In the genomic region with DNA sequence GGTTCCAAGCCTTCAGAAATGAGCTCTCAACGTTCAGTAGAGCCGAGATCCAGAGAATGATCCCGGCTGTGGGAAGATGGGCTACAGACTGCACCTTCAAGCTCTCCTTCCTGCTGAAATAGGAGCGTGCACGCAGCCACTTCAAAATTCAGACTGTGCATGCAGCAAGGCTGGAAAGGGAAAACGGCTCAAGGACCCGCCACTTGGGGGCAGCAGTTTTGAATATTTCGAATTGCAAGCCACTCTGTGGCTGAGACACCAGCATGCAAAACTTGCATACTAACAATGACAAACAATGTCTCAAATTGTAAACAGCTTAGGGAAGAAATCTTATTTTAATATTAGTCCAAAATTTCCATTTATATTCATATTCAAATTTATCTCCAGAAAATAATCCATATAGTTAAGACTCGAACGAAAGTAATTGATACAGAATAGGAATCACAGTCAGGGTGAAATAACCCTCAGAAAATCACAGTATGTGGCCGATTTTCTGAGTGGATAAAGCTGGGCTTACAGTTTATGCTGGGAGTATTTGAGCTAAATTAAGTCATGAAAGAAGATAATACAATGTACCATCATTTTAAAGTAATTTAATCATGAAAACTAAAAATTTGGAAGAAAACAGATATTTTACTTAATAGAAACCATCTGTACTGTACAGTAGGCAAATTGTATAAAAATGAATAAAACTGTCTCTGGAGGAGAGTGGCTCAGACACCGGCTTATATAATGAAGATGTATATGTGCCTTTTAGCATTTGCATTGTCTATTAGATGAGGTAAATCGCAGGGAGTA, we compare ENCODE assay signal across 9 cellular contexts.
DNase-seq lines count a peak whose midpoint lies in the region; ATAC-seq and TF ChIP-seq lines count a peak whose summit lies in the region.
"Had no signal": no experiment of that assay in that cellular context is flagged by ENCODE, and none has a peak within 500 bp of the region (broad histone marks: within the 10 kb centered on the region; RNA-seq: fewer than 3 reads in every experiment).

No MANE protein-coding gene starts in this region.

- no peaks in the 10 kb centered on the region for H3K36me3 ChIP-seq in tibial artery

- ATAC-seq in GM19452 (IDR thresholded peaks at IDR 0.05; ENCODE audit: unreplicated experiment) = peak; percentile 70

- POLR2A ChIA-PET in activated CD4-positive, alpha-beta memory T cell treated with anti-CD3 and anti-CD28 coated beads, Interleukin-2, amount 10 ng/mL, durations not matched to agents 7 days and 5 days (lab: Charles Lee) = no interaction called here

- DNase-seq in COLO668 (lab: John Stamatoyannopoulos, UW; ENCODE audit: unreplicated experiment) (peak; percentile 37), NCI-H2171 (lab: John Stamatoyannopoulos, UW) (peak; percentile 30), epithelial cell of esophagus (ENCODE audit: low read depth) (peak; percentile 53), tibial artery (peak in 1 of 2 donors; percentile 41)
- DNase-seq in activated CD4-positive, alpha-beta memory T cell treated with anti-CD3 and anti-CD28 coated beads, Interleukin-2, amount 10 ng/mL, durations not matched to agents 7 days and 5 days = peak; percentile 58
- DNase-seq in effector CD8-positive, alpha-beta T cell (lab: John Stamatoyannopoulos, UW) = no peak

- peaks cover 0 to 53% of the 10 kb centered on the region in 2 donors for H3K27me3 ChIP-seq in tibial artery

- peaks cover 0 to 4% (median 0%) of the 10 kb centered on the region in 3 donors for H3K9me3 ChIP-seq in tibial artery

- H3K36me3 Mint-ChIP-seq in activated CD4-positive, alpha-beta memory T cell treated with anti-CD3 and anti-CD28 coated beads, Interleukin-2, amount 10 ng/mL, durations not matched to agents 7 days and 5 days (ENCODE audit: low read depth) = no peaks in the 10 kb centered on the region
- no peaks in the 10 kb centered on the region for H3K36me3 Mint-ChIP-seq in nephron (ENCODE audit: low read depth)

- no peaks in the 10 kb centered on the region for H3K9me3 Mint-ChIP-seq in activated CD4-positive, alpha-beta memory T cell treated with anti-CD3 and anti-CD28 coated beads, Interleukin-2, amount 10 ng/mL, durations not matched to agents 7 days and 5 days
- H3K9me3 Mint-ChIP-seq in nephron = peaks cover 3% of the 10 kb centered on the region
- H3K9me3 Mint-ChIP-seq: T-helper 1 cell treated with Interleukin-12 subunit alpha and Interleukin-12 subunit beta and Interleukin-4 antibody, amounts not matched to agents 30 μg/mL and 1 μg/mL, for 36 hours had no signal

- H3K27me3 Mint-ChIP-seq in activated CD4-positive, alpha-beta memory T cell treated with anti-CD3 and anti-CD28 coated beads, Interleukin-2, amount 10 ng/mL, durations not matched to agents 7 days and 5 days = peaks cover 31% of the 10 kb centered on the region
- H3K27me3 Mint-ChIP-seq in nephron (ENCODE audit: low read depth) = peaks cover 48% of the 10 kb centered on the region

- H3K4me1 ChIP-seq in tibial artery = no peaks in the 10 kb centered on the region

- CTCF ChIA-PET in activated CD4-positive, alpha-beta memory T cell treated with anti-CD3 and anti-CD28 coated beads, Interleukin-2, amount 10 ng/mL, durations not matched to agents 7 days and 5 days (lab: Charles Lee) = interaction anchor here (1.1 to 2.4 kb wide), 5 partner anchors 10 to 154 kb away, joined by 3 to 7 read pairs (median 3); no protein-coding TSS in a partner anchor

- no peaks in the 10 kb centered on the region for H3K4me1 Mint-ChIP-seq in activated CD4-positive, alpha-beta memory T cell treated with anti-CD3 and anti-CD28 coated beads, Interleukin-2, amount 10 ng/mL, durations not matched to agents 7 days and 5 days
- H3K4me1 Mint-ChIP-seq in nephron = peaks cover 27% of the 10 kb centered on the region

- H3K4me3 ChIP-seq in epithelial cell of esophagus (ENCODE audit: low read length) = no peak overlapping the region
- H3K4me3 ChIP-seq in tibial artery = no peak overlapping the region

- intact Hi-C loops in tibial artery (cut with DNase I; ENCODE audit: low total_unique reads) = loop anchor here (5.0 kb wide), 1 partner anchor 1412 kb away; no protein-coding TSS in a partner anchor

- TF ChIP-seq CTCF in epithelial cell of esophagus (IDR thresholded peaks at IDR 0.05; ENCODE audit: insufficient read depth, low read depth, low read length, missing control alignments) (peak; percentile 64), nephron (IDR thresholded peaks at IDR 0.05; ENCODE audit: unreplicated experiment in 3 of 3) (peak; percentile 69 to 78 (median 69)), tibial artery (IDR thresholded peaks at IDR 0.05) (peak; percentile 18 to 42)

- H3K4me3 Mint-ChIP-seq in activated CD4-positive, alpha-beta memory T cell treated with anti-CD3 and anti-CD28 coated beads, Interleukin-2, amount 10 ng/mL, durations not matched to agents 7 days and 5 days = no peak overlapping the region
- H3K4me3 Mint-ChIP-seq in nephron = no peak overlapping the region
- H3K4me3 Mint-ChIP-seq: T-helper 1 cell treated with Interleukin-12 subunit alpha and Interleukin-12 subunit beta and Interleukin-4 antibody, amounts not matched to agents 30 μg/mL and 1 μg/mL, for 36 hours had no signal

- H3K27ac Mint-ChIP-seq in activated CD4-positive, alpha-beta memory T cell treated with anti-CD3 and anti-CD28 coated beads, Interleukin-2, amount 10 ng/mL, durations not matched to agents 7 days and 5 days = no peak overlapping the region
- peak overlapping the region in 2 of 3 experiments; percentile 20 to 39 for H3K27ac Mint-ChIP-seq in nephron
- H3K27ac Mint-ChIP-seq: T-helper 1 cell treated with Interleukin-12 subunit alpha and Interleukin-12 subunit beta and Interleukin-4 antibody, amounts not matched to agents 30 μg/mL and 1 μg/mL, for 36 hours had no signal

- H3K27ac ChIP-seq in tibial artery = no peak overlapping the region
